In the genomic region with DNA sequence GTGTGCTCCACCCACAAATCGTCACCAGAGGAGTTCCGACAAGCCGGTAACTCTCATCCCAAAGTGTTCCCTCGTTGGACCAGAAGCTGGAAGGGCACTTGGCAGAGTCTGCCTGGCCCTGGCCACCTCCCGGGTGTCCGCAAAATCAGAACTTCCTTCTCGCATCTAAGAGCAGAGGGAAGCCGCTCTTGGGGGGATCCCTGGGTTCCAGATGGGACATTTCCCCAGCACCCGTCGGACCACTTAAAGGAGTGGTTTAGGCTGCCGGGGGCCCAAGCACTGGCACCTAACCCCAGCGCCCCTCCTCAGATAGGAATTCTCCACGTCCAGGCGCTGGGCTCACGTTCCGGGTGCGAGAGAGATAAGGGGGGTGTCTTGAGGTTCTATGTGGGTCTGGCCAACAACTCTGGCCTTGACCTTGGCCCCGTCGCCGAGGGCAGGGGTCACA, we compare ENCODE assay signal across 8 cellular contexts. TPM values are rescaled to one million over a fixed set of nuclear protein-coding genes. Genes with fewer than 3 reads are reported as not detected.
A peak's percentile ranks its signal among the peaks of the same experiment; 100 is the strongest.
DNase-seq lines count a peak whose midpoint lies in the region; ATAC-seq, FAIRE-seq and TF ChIP-seq lines count a peak whose summit lies in the region.

No MANE protein-coding gene starts in this region.

- H3K36me3 ChIP-seq in kidney epithelial cell (ENCODE audit: control insufficient read depth, insufficient read depth, low read length) = peaks cover 1% of the 10 kb centered on the region
- no peaks in the 10 kb centered on the region for H3K36me3 ChIP-seq in thoracic aorta

- peak overlapping the region; percentile 97 for H3K27ac Mint-ChIP-seq in activated naive CD4-positive, alpha-beta T cell treated with anti-CD3 and anti-CD28 coated beads, Interleukin-2, amount 50 U/mL, for 24 hours
- peak overlapping the region; percentile 96 for H3K27ac Mint-ChIP-seq in activated T-cell treated with anti-CD3 and anti-CD28 coated beads, Interleukin-2, amount 50 U/mL, for 72 hours

- peak overlapping the region; percentile 72 to 74 for H3K27ac ChIP-seq in thoracic aorta

- no peak for FAIRE-seq in HTR-8/SVneo (lab: Jason Lieb, UNC)

- ATAC-seq in activated T-cell treated with anti-CD3 and anti-CD28 coated beads, Interleukin-2, amount 50 U/mL, for 72 hours (replicated peaks in 1 of 2) = no peak
- ATAC-seq in thoracic aorta (ENCODE audit: insufficient number of reproducible peaks, low FRiP score, low read depth) (no peak), GM18873 (IDR thresholded peaks at IDR 0.05; ENCODE audit: low FRiP score, unreplicated experiment) (no peak)

- no peaks in the 10 kb centered on the region for H3K9me3 ChIP-seq in thoracic aorta

- TF ChIP-seq CTCF in kidney epithelial cell (IDR thresholded peaks at IDR 0.05; ENCODE audit: insufficient read depth, low read length, poor library complexity, severe bottlenecking) = no peak
- no peak for TF ChIP-seq CTCF in thoracic aorta (IDR thresholded peaks at IDR 0.05)

- H3K4me1 ChIP-seq in thoracic aorta (ENCODE audit: control insufficient read depth in 1 of 2, low read depth in 2 of 2) = peaks cover 18 to 43% of the 10 kb centered on the region in 2 donors

- H3K4me1 Mint-ChIP-seq in activated naive CD4-positive, alpha-beta T cell treated with anti-CD3 and anti-CD28 coated beads, Interleukin-2, amount 50 U/mL, for 24 hours = peaks cover 26% of the 10 kb centered on the region
- peaks cover 43% of the 10 kb centered on the region for H3K4me1 Mint-ChIP-seq in activated T-cell treated with anti-CD3 and anti-CD28 coated beads, Interleukin-2, amount 50 U/mL, for 72 hours (ENCODE audit: low read depth)

- H3K27me3 Mint-ChIP-seq in activated naive CD4-positive, alpha-beta T cell treated with anti-CD3 and anti-CD28 coated beads, Interleukin-2, amount 50 U/mL, for 24 hours = no peaks in the 10 kb centered on the region
- H3K27me3 Mint-ChIP-seq in activated T-cell treated with anti-CD3 and anti-CD28 coated beads, Interleukin-2, amount 50 U/mL, for 72 hours (ENCODE audit: low read depth) = no peaks in the 10 kb centered on the region

- H3K4me3 ChIP-seq in kidney epithelial cell (ENCODE audit: low read depth, low read length) = peak overlapping the region; percentile 54
- peak overlapping the region; percentile 90 for H3K4me3 ChIP-seq in thoracic aorta

- H3K4me3 Mint-ChIP-seq in activated naive CD4-positive, alpha-beta T cell treated with anti-CD3 and anti-CD28 coated beads, Interleukin-2, amount 50 U/mL, for 24 hours = peak overlapping the region; percentile 92
- peak overlapping the region; percentile 92 to 93 for H3K4me3 Mint-ChIP-seq in activated T-cell treated with anti-CD3 and anti-CD28 coated beads, Interleukin-2, amount 50 U/mL, for 72 hours

- H3K36me3 Mint-ChIP-seq in activated naive CD4-positive, alpha-beta T cell treated with anti-CD3 and anti-CD28 coated beads, Interleukin-2, amount 50 U/mL, for 24 hours = peaks cover 2% of the 10 kb centered on the region
- H3K36me3 Mint-ChIP-seq in activated T-cell treated with anti-CD3 and anti-CD28 coated beads, Interleukin-2, amount 50 U/mL, for 72 hours (ENCODE audit: insufficient read depth in 2 of 2) = peaks cover 0 to 11% of the 10 kb centered on the region in 2 donors

- H3K9me3 Mint-ChIP-seq in activated naive CD4-positive, alpha-beta T cell treated with anti-CD3 and anti-CD28 coated beads, Interleukin-2, amount 50 U/mL, for 24 hours = no peaks in the 10 kb centered on the region
- H3K9me3 Mint-ChIP-seq in activated T-cell treated with anti-CD3 and anti-CD28 coated beads, Interleukin-2, amount 50 U/mL, for 72 hours = no peaks in the 10 kb centered on the region

- H3K27me3 ChIP-seq in kidney epithelial cell (ENCODE audit: control insufficient read depth, insufficient read depth, low read length) = no peaks in the 10 kb centered on the region
- no peaks in the 10 kb centered on the region for H3K27me3 ChIP-seq in thoracic aorta (replicated peaks; ENCODE audit: insufficient read depth)

- DNase-seq in activated naive CD4-positive, alpha-beta T cell (lab: John Stamatoyannopoulos, UW) = no peak
- DNase-seq in activated T-cell treated with anti-CD3 and anti-CD28 coated beads, Interleukin-2, amount 50 U/mL, for 72 hours = no peak
- no peak for DNase-seq in kidney epithelial cell (ENCODE audit: low read depth)
- no peak for DNase-seq in thoracic aorta (ENCODE audit: low spot score)
- DNase-seq in HTR-8/SVneo (ENCODE audit: insufficient read length, low spot score) = no peak
- no peak for DNase-seq in NOMO-1 (lab: John Stamatoyannopoulos, UW; ENCODE audit: unreplicated experiment in 2 of 2)

RNA-seq across cellular contexts. Expression of a gene that starts 0.9 kb away (rescaled TPM):
- total RNA-seq in activated T-cell treated with anti-CD3 and anti-CD28 coated beads, Interleukin-2, amount 50 U/mL, for 72 hours = 10 to 100 TPM; 40.2 to 40.3 TPM
- total RNA-seq in kidney epithelial cell (15.0 and 19.7 TPM in 2 replicates), thoracic aorta (10 to 100 TPM; 15.2 to 16.9 TPM)

RNA-seq across cellular contexts. Expression of a gene that starts 11.8 kb away (rescaled TPM):
- total RNA-seq in activated T-cell treated with anti-CD3 and anti-CD28 coated beads, Interleukin-2, amount 50 U/mL, for 72 hours = 1 to 10 TPM; 7.4 to 9.7 TPM
- total RNA-seq in kidney epithelial cell (0.14 and 4.5 TPM in 2 replicates), thoracic aorta (not detected)

RNA-seq across cellular contexts. Expression of a gene that starts 14.5 kb away (rescaled TPM):
- total RNA-seq in activated T-cell treated with anti-CD3 and anti-CD28 coated beads, Interleukin-2, amount 50 U/mL, for 72 hours = not detected
- total RNA-seq in kidney epithelial cell (11.6 and 15.1 TPM in 2 replicates), thoracic aorta (under 1 TPM in 1 of 2 donors, not detected in 1; 0.14 TPM)

RNA-seq across cellular contexts. Expression of a gene that starts 17.3 kb away (rescaled TPM):
- 10 to 100 TPM; 23.7 to 25.5 TPM for total RNA-seq in activated T-cell treated with anti-CD3 and anti-CD28 coated beads, Interleukin-2, amount 50 U/mL, for 72 hours
- total RNA-seq in kidney epithelial cell (32.0 and 33.3 TPM in 2 replicates), thoracic aorta (10 to 100 TPM; 13.3 to 26.1 TPM)

RNA-seq across cellular contexts. Expression of a gene that starts 23.1 kb away (rescaled TPM):
- under 1 TPM; 0.50 to 0.63 TPM for total RNA-seq in activated T-cell treated with anti-CD3 and anti-CD28 coated beads, Interleukin-2, amount 50 U/mL, for 72 hours
- total RNA-seq in kidney epithelial cell (15.7 and 16.1 TPM in 2 replicates), thoracic aorta (under 1 TPM in 1 of 2 donors, not detected in 1; 0.54 TPM)

Comparison
In these comparisons a context has a peak if more than half of its experiments do, and no peak if none do; other contexts are left out.
1. RNA of a gene that starts 14.5 kb away (total RNA-seq): 11.6 to 15.1 TPM in kidney epithelial cell; 0.14 TPM in thoracic aorta and not detected in activated T-cell treated with anti-CD3 and anti-CD28 coated beads, Interleukin-2, amount 50 U/mL, for 72 hours; every median in the first group is over 10 times any median in the second.